In the genomic region with DNA sequence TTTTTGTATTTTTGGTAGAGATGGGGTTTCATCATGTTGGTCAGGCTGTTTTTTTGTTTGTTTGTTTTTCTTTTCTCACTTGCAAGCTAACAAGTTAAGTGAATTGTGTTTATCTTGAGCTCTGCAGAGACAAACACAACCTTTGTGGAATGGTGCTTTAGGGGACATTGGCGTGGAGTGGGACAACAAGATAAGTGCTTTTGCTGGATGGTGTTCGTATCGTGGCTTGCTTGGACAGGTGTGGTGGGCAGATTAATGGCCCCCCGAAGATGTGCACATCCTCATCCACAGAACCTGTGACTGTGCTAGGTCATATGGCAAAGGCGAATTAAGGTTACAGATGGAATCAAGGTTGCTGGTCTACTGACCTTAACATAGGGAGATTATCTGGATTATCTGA, we compare ENCODE assay signal across 15 cellular contexts. TPM values are rescaled to one million over a fixed set of nuclear protein-coding genes. Genes with fewer than 3 reads are reported as not detected.
DNase-seq lines count a peak whose midpoint lies in the region; ATAC-seq and TF ChIP-seq lines count a peak whose summit lies in the region.
"Had no signal": no experiment of that assay in that cellular context is flagged by ENCODE, and none has a peak within 500 bp of the region (broad histone marks: within the 10 kb centered on the region; RNA-seq: fewer than 3 reads in every experiment).

No MANE protein-coding gene starts in this region.

- DNase-seq in activated T-cell treated with anti-CD3 and anti-CD28 coated beads, Interleukin-2, amount 50 U/mL, for 24 hours, result no peak
- no peak for DNase-seq in activated T-cell treated with anti-CD3 and anti-CD28 coated beads, Interleukin-2, amount 50 U/mL, for 1 hour
- no peak for DNase-seq in activated CD8-positive, alpha-beta T cell treated with anti-CD3 and anti-CD28 coated beads, Interleukin-2, amount 10 ng/mL, durations not matched to agents 7 days and 5 days
- no peak for DNase-seq in HFFc6
- no peak for DNase-seq in AG08396 (ENCODE audit: low spot score)
- DNase-seq in H4 (ENCODE audit: low spot score), result no peak
- DNase-seq: EL, MG63, NCI-H2227 treated with DMSO at 0.1 percent for 48 hours, upper lobe of left lung had no signal

- H3K27me3 ChIP-seq in muscle layer of duodenum (ENCODE audit: low read depth, low read length), result no peaks in the 10 kb centered on the region
- H3K27me3 ChIP-seq: cardiac muscle cell, MG63, upper lobe of left lung had no signal

- H3K36me3 Mint-ChIP-seq in activated T-cell treated with anti-CD3 and anti-CD28 coated beads, Interleukin-2, amount 50 U/mL, for 24 hours (ENCODE audit: low read depth), result peaks cover 75% of the 10 kb centered on the region
- peaks cover 64% of the 10 kb centered on the region for H3K36me3 Mint-ChIP-seq in activated CD8-positive, alpha-beta T cell treated with anti-CD3 and anti-CD28 coated beads, Interleukin-2, amount 10 ng/mL, durations not matched to agents 7 days and 5 days (ENCODE audit: low read depth)
- H3K36me3 Mint-ChIP-seq in stimulated activated memory B cell treated with anti-CD40 and anti-IgM and Interleukin-4, amounts not matched to agents 10 μg/mL and 1 μg/mL and 100 μg/mL, for 72 hours, result peaks cover 34% of the 10 kb centered on the region
- H3K36me3 Mint-ChIP-seq in HFFc6 (ENCODE audit: low read depth), result peaks cover 16% of the 10 kb centered on the region; the same call in 1 of the 2 replicates

- H3K36me3 ChIP-seq in muscle layer of duodenum (ENCODE audit: control insufficient read depth in 1 of 2, insufficient read depth in 2 of 2, low read length in 2 of 2), result peaks cover 3 to 14% of the 10 kb centered on the region in 2 donors
- H3K36me3 ChIP-seq: cardiac muscle cell had no signal

- H3K9me3 ChIP-seq in muscle layer of duodenum (ENCODE audit: control insufficient read depth in 1 of 2, low read length in 2 of 2), result no peaks in the 10 kb centered on the region
- H3K9me3 ChIP-seq: MG63, upper lobe of left lung had no signal

- ATAC-seq in activated CD8-positive, alpha-beta T cell treated with anti-CD3 and anti-CD28 coated beads, Interleukin-2, amount 10 ng/mL, durations not matched to agents 7 days and 5 days, result no peak
- ATAC-seq in stimulated activated memory B cell treated with anti-CD40 and anti-IgM and Interleukin-4, amounts not matched to agents 10 μg/mL and 1 μg/mL and 100 μg/mL, for 72 hours, result no peak
- ATAC-seq: esophagus mucosa, SK-N-SH treated with all-trans-retinoic acid at 6 μM for 48 hours had no signal

- peak overlapping the region; percentile 18 for H3K4me3 Mint-ChIP-seq in activated T-cell treated with anti-CD3 and anti-CD28 coated beads, Interleukin-2, amount 50 U/mL, for 24 hours
- H3K4me3 Mint-ChIP-seq in activated CD8-positive, alpha-beta T cell treated with anti-CD3 and anti-CD28 coated beads, Interleukin-2, amount 10 ng/mL, durations not matched to agents 7 days and 5 days, result peak overlapping the region; percentile 52
- H3K4me3 Mint-ChIP-seq in stimulated activated memory B cell treated with anti-CD40 and anti-IgM and Interleukin-4, amounts not matched to agents 10 μg/mL and 1 μg/mL and 100 μg/mL, for 72 hours, result no peak overlapping the region
- no peak overlapping the region for H3K4me3 Mint-ChIP-seq in HFFc6

- peak overlapping the region; percentile 82 for H3K27ac Mint-ChIP-seq in activated T-cell treated with anti-CD3 and anti-CD28 coated beads, Interleukin-2, amount 50 U/mL, for 24 hours
- peak overlapping the region; percentile 90 for H3K27ac Mint-ChIP-seq in activated CD8-positive, alpha-beta T cell treated with anti-CD3 and anti-CD28 coated beads, Interleukin-2, amount 10 ng/mL, durations not matched to agents 7 days and 5 days
- H3K27ac Mint-ChIP-seq in stimulated activated memory B cell treated with anti-CD40 and anti-IgM and Interleukin-4, amounts not matched to agents 10 μg/mL and 1 μg/mL and 100 μg/mL, for 72 hours, result peak overlapping the region; percentile 4
- no peak overlapping the region for H3K27ac Mint-ChIP-seq in HFFc6

- no peaks in the 10 kb centered on the region for H3K9me3 Mint-ChIP-seq in activated T-cell treated with anti-CD3 and anti-CD28 coated beads, Interleukin-2, amount 50 U/mL, for 24 hours
- no peaks in the 10 kb centered on the region for H3K9me3 Mint-ChIP-seq in activated CD8-positive, alpha-beta T cell treated with anti-CD3 and anti-CD28 coated beads, Interleukin-2, amount 10 ng/mL, durations not matched to agents 7 days and 5 days (ENCODE audit: insufficient read depth)
- H3K9me3 Mint-ChIP-seq in stimulated activated memory B cell treated with anti-CD40 and anti-IgM and Interleukin-4, amounts not matched to agents 10 μg/mL and 1 μg/mL and 100 μg/mL, for 72 hours, result no peaks in the 10 kb centered on the region
- no peaks in the 10 kb centered on the region for H3K9me3 Mint-ChIP-seq in HFFc6

- peaks cover 88% of the 10 kb centered on the region for H3K4me1 Mint-ChIP-seq in activated T-cell treated with anti-CD3 and anti-CD28 coated beads, Interleukin-2, amount 50 U/mL, for 24 hours (ENCODE audit: low read depth)
- H3K4me1 Mint-ChIP-seq in activated CD8-positive, alpha-beta T cell treated with anti-CD3 and anti-CD28 coated beads, Interleukin-2, amount 10 ng/mL, durations not matched to agents 7 days and 5 days (ENCODE audit: low read depth), result peaks cover 88% of the 10 kb centered on the region
- peaks cover 74% of the 10 kb centered on the region for H3K4me1 Mint-ChIP-seq in stimulated activated memory B cell treated with anti-CD40 and anti-IgM and Interleukin-4, amounts not matched to agents 10 μg/mL and 1 μg/mL and 100 μg/mL, for 72 hours
- peaks cover 40% of the 10 kb centered on the region for H3K4me1 Mint-ChIP-seq in HFFc6 (ENCODE audit: low read depth)

- H3K4me3 ChIP-seq in muscle layer of duodenum (ENCODE audit: low read depth in 1 of 2, low read length in 2 of 2), result no peak overlapping the region
- H3K4me3 ChIP-seq: cardiac muscle cell, MG63, upper lobe of left lung had no signal

- no peak for TF ChIP-seq CTCF in HFFc6 (IDR thresholded peaks at IDR 0.05)

- CTCF ChIA-PET in activated CD8-positive, alpha-beta T cell treated with anti-CD3 and anti-CD28 coated beads, Interleukin-2, amount 10 ng/mL, durations not matched to agents 7 days and 5 days (lab: Charles Lee), result interaction anchor here (0.9 to 4.3 kb wide), 6 partner anchors 13 to 37 kb away, joined by 3 to 29 read pairs (median 8); no protein-coding TSS in a partner anchor

- no peaks in the 10 kb centered on the region for H3K27me3 Mint-ChIP-seq in activated T-cell treated with anti-CD3 and anti-CD28 coated beads, Interleukin-2, amount 50 U/mL, for 24 hours
- H3K27me3 Mint-ChIP-seq in activated CD8-positive, alpha-beta T cell treated with anti-CD3 and anti-CD28 coated beads, Interleukin-2, amount 10 ng/mL, durations not matched to agents 7 days and 5 days (ENCODE audit: low read depth), result no peaks in the 10 kb centered on the region
- H3K27me3 Mint-ChIP-seq in stimulated activated memory B cell treated with anti-CD40 and anti-IgM and Interleukin-4, amounts not matched to agents 10 μg/mL and 1 μg/mL and 100 μg/mL, for 72 hours, result no peaks in the 10 kb centered on the region
- peaks cover 2% of the 10 kb centered on the region for H3K27me3 Mint-ChIP-seq in HFFc6 (ENCODE audit: insufficient read depth)

- peaks cover 41 to 82% of the 10 kb centered on the region in 2 donors for H3K4me1 ChIP-seq in muscle layer of duodenum (ENCODE audit: control insufficient read depth in 1 of 2, insufficient read depth in 2 of 2, low read length in 2 of 2)

- POLR2A ChIA-PET in activated CD8-positive, alpha-beta T cell treated with anti-CD3 and anti-CD28 coated beads, Interleukin-2, amount 10 ng/mL, durations not matched to agents 7 days and 5 days (lab: Charles Lee), result interaction anchor here (0.6 to 2.0 kb wide), 2 partner anchors 10 to 458 kb away, joined by 3 to 6 read pairs; no protein-coding TSS in a partner anchor

- peak overlapping the region; percentile 28 for H3K27ac ChIP-seq in muscle layer of duodenum (ENCODE audit: low read length)
- H3K27ac ChIP-seq: cardiac muscle cell, upper lobe of left lung had no signal

RNA-seq across cellular contexts. Expression of gene MLXIP, which starts 7.0 kb away (rescaled TPM):
- total RNA-seq in activated CD8-positive, alpha-beta T cell treated with anti-CD3 and anti-CD28 coated beads, Interleukin-2, amount 10 ng/mL, durations not matched to agents 7 days and 5 days, result 10 to 100 TPM; 38.8 to 42.7 TPM
- 10 to 100 TPM; 19.0 to 23.8 (median 21.7) TPM for total RNA-seq in HFFc6 (2021; fragmentation: NEBNext Ultra II Directional; extraction: Animal tissue kit (Norgen Biotek cat#: 25700))
- total RNA-seq in H4 (2014; rRNA removed; shearing (Covaris generic)), result 4.3 and 5.0 TPM in 2 replicates

Comparison
In these comparisons a context has a peak if more than half of its experiments do, and no peak if none do; other contexts are left out.
1. H3K4me3 Mint-ChIP-seq: peak in activated T-cell treated with anti-CD3 and anti-CD28 coated beads, Interleukin-2, amount 50 U/mL, for 24 hours (single experiment) and activated CD8-positive, alpha-beta T cell treated with anti-CD3 and anti-CD28 coated beads, Interleukin-2, amount 10 ng/mL, durations not matched to agents 7 days and 5 days (single experiment); none in stimulated activated memory B cell treated with anti-CD40 and anti-IgM and Interleukin-4, amounts not matched to agents 10 μg/mL and 1 μg/mL and 100 μg/mL, for 72 hours (single experiment) and HFFc6 (single experiment).